In the genomic region with DNA sequence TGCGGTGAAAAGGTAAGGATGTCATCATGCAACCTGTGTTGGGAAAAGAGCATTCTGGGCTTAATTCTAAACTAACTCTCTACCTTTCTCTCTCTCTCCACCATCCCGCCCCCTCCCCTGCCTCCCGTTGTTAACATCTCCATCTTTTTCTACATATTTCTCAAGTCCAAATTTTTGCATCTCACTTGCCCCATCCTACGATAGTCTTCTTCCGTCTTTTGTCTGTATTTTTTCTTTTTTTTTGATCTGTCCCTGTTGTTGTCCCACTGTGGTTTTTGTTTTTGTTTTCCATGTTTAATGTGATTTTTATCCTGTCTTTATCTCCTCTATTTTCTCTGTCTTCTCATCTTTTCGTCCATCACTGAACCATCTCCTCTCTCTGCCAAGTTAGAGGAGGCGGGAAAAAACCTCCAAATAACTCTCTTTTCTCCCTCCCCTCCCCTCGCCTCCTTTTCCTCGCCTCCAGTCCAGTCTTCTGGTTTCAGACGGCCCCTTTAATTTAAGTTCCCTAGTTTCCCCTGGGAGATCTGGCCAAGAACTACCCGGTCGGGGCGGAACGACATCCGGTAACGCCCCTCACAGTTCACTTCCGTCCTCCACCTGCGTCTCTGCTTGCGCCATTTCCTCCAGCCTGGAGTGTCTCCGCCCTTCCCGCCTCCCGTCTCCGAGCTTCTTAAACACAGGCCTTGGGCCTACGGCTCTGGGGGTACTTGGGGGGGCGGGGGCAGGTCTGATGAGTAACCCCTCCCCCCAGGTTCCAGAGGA, we compare ENCODE assay signal across 1 cellular context.
TF ChIP-seq lines count a peak whose summit lies in the region.

A gene with protein sequence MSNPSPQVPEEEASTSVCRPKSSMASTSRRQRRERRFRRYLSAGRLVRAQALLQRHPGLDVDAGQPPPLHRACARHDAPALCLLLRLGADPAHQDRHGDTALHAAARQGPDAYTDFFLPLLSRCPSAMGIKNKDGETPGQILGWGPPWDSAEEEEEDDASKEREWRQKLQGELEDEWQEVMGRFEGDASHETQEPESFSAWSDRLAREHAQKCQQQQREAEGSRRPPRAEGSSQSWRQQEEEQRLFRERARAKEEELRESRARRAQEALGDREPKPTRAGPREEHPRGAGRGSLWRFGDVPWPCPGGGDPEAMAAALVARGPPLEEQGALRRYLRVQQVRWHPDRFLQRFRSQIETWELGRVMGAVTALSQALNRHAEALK (plus strand): TSS at position 647 of the 765 bp plus-strand sequence. CDS start 87 bp downstream, at position 734.

TF ChIP-seq in HEK293, 187 proteins besides CTCF, POLR2A, EP300 and RAD21 (continued from another document):
- TF ChIP-seq, protein P1, sequence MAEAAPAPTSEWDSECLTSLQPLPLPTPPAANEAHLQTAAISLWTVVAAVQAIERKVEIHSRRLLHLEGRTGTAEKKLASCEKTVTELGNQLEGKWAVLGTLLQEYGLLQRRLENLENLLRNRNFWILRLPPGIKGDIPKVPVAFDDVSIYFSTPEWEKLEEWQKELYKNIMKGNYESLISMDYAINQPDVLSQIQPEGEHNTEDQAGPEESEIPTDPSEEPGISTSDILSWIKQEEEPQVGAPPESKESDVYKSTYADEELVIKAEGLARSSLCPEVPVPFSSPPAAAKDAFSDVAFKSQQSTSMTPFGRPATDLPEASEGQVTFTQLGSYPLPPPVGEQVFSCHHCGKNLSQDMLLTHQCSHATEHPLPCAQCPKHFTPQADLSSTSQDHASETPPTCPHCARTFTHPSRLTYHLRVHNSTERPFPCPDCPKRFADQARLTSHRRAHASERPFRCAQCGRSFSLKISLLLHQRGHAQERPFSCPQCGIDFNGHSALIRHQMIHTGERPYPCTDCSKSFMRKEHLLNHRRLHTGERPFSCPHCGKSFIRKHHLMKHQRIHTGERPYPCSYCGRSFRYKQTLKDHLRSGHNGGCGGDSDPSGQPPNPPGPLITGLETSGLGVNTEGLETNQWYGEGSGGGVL (tag by site-specific recombination; IDR thresholded peaks at IDR 0.05) = peak; percentile 70
- TF ChIP-seq ZNF596 (tag by site-specific recombination; IDR thresholded peaks at IDR 0.05) = no peak
- peak; percentile 54; the same call in 1 of the 2 replicates for TF ChIP-seq ZNF558 (tag by site-specific recombination; IDR thresholded peaks at IDR 0.05)
- no peak; the same call in 1 of the 2 replicates for TF ChIP-seq ZNF2 (tag by site-specific recombination; IDR thresholded peaks at IDR 0.05)
- TF ChIP-seq, protein P2, sequence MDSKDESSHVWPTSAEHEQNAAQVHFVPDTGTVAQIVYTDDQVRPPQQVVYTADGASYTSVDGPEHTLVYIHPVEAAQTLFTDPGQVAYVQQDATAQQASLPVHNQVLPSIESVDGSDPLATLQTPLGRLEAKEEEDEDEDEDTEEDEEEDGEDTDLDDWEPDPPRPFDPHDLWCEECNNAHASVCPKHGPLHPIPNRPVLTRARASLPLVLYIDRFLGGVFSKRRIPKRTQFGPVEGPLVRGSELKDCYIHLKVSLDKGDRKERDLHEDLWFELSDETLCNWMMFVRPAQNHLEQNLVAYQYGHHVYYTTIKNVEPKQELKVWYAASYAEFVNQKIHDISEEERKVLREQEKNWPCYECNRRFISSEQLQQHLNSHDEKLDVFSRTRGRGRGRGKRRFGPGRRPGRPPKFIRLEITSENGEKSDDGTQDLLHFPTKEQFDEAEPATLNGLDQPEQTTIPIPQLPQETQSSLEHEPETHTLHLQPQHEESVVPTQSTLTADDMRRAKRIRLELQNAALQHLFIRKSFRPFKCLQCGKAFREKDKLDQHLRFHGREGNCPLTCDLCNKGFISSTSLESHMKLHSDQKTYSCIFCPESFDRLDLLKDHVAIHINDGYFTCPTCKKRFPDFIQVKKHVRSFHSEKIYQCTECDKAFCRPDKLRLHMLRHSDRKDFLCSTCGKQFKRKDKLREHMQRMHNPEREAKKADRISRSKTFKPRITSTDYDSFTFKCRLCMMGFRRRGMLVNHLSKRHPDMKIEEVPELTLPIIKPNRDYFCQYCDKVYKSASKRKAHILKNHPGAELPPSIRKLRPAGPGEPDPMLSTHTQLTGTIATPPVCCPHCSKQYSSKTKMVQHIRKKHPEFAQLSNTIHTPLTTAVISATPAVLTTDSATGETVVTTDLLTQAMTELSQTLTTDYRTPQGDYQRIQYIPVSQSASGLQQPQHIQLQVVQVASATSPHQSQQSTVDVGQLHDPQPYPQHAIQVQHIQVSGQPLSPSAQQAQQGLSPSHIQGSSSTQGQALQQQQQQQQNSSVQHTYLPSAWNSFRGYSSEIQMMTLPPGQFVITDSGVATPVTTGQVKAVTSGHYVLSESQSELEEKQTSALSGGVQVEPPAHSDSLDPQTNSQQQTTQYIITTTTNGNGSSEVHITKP (tag by site-specific recombination; IDR thresholded peaks at IDR 0.05) = peak; percentile 96
- TF ChIP-seq HOXD13 (CRISPR knock-in tag; IDR thresholded peaks at IDR 0.05; ENCODE audit: borderline replicate concordance) = no peak
- TF ChIP-seq ZNF473 (tag by site-specific recombination; IDR thresholded peaks at IDR 0.05) = no peak
- TF ChIP-seq ZSCAN23 (tag by site-specific recombination; IDR thresholded peaks at IDR 0.05) = peak; percentile 85
- no peak for TF ChIP-seq ZNF791 (tag by site-specific recombination; IDR thresholded peaks at IDR 0.05)
- no peak; the same call in none of the 2 replicates for TF ChIP-seq ZNF391 (tag by site-specific recombination; IDR thresholded peaks at IDR 0.05; ENCODE audit: borderline replicate concordance, low read depth)
- TF ChIP-seq, protein P3, sequence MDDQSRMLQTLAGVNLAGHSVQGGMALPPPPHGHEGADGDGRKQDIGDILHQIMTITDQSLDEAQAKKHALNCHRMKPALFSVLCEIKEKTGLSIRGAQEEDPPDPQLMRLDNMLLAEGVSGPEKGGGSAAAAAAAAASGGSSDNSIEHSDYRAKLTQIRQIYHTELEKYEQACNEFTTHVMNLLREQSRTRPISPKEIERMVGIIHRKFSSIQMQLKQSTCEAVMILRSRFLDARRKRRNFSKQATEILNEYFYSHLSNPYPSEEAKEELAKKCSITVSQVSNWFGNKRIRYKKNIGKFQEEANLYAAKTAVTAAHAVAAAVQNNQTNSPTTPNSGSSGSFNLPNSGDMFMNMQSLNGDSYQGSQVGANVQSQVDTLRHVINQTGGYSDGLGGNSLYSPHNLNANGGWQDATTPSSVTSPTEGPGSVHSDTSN (CRISPR knock-in tag; IDR thresholded peaks at IDR 0.05) = 0 out of 2 replicates have a peak, but pooled peaks have one; percentile 16
- TF ChIP-seq ZNF23 (tag by site-specific recombination; IDR thresholded peaks at IDR 0.05; ENCODE audit: borderline replicate concordance) = no peak
- no peak for TF ChIP-seq ZNF571 (tag by site-specific recombination; IDR thresholded peaks at IDR 0.05)
- TF ChIP-seq, protein P4, sequence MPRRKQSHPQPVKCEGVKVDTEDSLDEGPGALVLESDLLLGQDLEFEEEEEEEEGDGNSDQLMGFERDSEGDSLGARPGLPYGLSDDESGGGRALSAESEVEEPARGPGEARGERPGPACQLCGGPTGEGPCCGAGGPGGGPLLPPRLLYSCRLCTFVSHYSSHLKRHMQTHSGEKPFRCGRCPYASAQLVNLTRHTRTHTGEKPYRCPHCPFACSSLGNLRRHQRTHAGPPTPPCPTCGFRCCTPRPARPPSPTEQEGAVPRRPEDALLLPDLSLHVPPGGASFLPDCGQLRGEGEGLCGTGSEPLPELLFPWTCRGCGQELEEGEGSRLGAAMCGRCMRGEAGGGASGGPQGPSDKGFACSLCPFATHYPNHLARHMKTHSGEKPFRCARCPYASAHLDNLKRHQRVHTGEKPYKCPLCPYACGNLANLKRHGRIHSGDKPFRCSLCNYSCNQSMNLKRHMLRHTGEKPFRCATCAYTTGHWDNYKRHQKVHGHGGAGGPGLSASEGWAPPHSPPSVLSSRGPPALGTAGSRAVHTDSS (tag by site-specific recombination; IDR thresholded peaks at IDR 0.05) = no peak
- no peak for TF ChIP-seq ZNF48 (tag by site-specific recombination; IDR thresholded peaks at IDR 0.05)
- no peak for TF ChIP-seq ZNF423 (tag by site-specific recombination; IDR thresholded peaks at IDR 0.05)
